In the genomic region with DNA sequence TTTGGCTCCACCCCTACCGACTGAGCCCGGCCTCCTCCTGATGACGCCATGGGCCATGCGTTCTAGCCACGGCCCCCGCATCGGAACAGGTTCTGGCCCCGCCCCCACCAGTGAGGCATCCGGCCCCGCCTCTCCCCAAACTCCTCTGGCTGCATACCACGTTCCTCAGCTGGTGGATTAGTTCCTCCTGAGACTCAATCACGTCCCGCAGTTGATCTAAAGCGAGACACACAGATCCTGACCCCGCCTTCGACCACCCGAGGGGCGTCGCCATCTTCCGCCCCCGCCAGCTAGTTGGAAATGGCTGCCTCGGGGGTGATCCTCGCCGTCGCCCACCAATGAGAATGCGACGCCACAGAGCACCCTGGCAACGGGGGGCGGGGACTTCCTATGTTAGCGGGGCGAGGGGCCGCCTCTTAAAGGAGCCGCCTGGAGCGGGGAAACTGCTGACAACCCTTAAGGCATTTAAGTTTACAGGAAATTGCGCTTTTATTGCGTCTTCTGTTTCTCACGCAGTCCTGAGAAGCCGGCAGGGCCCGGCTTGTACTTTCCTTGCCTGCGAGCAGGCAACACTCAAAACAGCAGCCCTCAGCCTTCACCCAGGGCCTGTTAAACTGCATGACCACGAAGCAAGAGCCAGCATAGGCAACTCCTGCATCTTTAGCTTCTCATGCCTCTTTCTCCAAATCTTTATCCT, we compare ENCODE assay signal across 8 cellular contexts. TPM values are rescaled to one million over a fixed set of nuclear protein-coding genes. Genes with fewer than 3 reads are reported as not detected.
DNase-seq lines count a peak whose midpoint lies in the region; ATAC-seq, FAIRE-seq and TF ChIP-seq lines count a peak whose summit lies in the region.

Gene SPATA24 (minus strand): TSS at position 303 of the 697 bp plus-strand sequence. CDS start 29 bp downstream, at position 274.

- H3K36me3 Mint-ChIP-seq in astrocyte (ENCODE audit: low read depth, unreplicated experiment) = peaks cover 2% of the 10 kb centered on the region

- H3K27me3 Mint-ChIP-seq in astrocyte (ENCODE audit: low read depth, unreplicated experiment) = no peaks in the 10 kb centered on the region

- peak within 1 kb of the TSS; percentile 97 for H3K4me3 Mint-ChIP-seq in astrocyte (ENCODE audit: unreplicated experiment)

- H3K27ac Mint-ChIP-seq in astrocyte (ENCODE audit: unreplicated experiment) = peak within 1 kb of the TSS; percentile 100

- H3K4me2 ChIP-seq in astrocyte (ENCODE audit: low read length) = peak within 1 kb of the TSS; percentile 90

- under 1% methylated on average over 41 of the region's 41 CpGs for WGBS in right cardiac atrium

- H3K79me2 ChIP-seq in astrocyte (ENCODE audit: insufficient read depth, low read length) = no peaks in the 10 kb centered on the region

- FAIRE-seq in GM18507 (lab: Jason Lieb, UNC) (peak; percentile 92), astrocyte (lab: Jason Lieb, UNC) (no peak)

- H3K9ac ChIP-seq in astrocyte (ENCODE audit: low read length) = peak within 1 kb of the TSS; percentile 83

- ATAC-seq in HG02973 (IDR thresholded peaks at IDR 0.05; ENCODE audit: unreplicated experiment) (peak; percentile 75), right cardiac atrium (peak; percentile 96)

- intact Hi-C loops in right cardiac atrium (cut with DNase I) = no loop called here
- intact Hi-C loops in vagina (cut with DNase I) = no loop called here

- H3K9me3 ChIP-seq in astrocyte (ENCODE audit: insufficient read depth, low read depth, low read length) = no peaks in the 10 kb centered on the region
- H3K9me3 ChIP-seq in right cardiac atrium (ENCODE audit: control insufficient read depth, low read length) = no peaks in the 10 kb centered on the region
- no peaks in the 10 kb centered on the region for H3K9me3 ChIP-seq in vagina

- DNase-seq in GM18507 (ENCODE audit: extremely low spot score, insufficient read length, low read depth) = peak; percentile 91
- DNase-seq in NCI-H1930 (lab: John Stamatoyannopoulos, UW) = peak; percentile 81 to 86
- DNase-seq in T-helper 22 cell (ENCODE audit: low read depth) = peak; percentile 94
- DNase-seq in astrocyte (ENCODE audit: low read depth) = peak; percentile 91
- peak; percentile 98 to 100 (median 99) for DNase-seq in right cardiac atrium
- peak; percentile 98 for DNase-seq in putamen (ENCODE audit: low spot score)
- peak in 1 of 2 donors; percentile 97 for DNase-seq in vagina (ENCODE audit: extremely low spot score in 2 of 2)

- H3K4me1 ChIP-seq in astrocyte (ENCODE audit: insufficient read depth, low read length) (peaks cover 9% of the 10 kb centered on the region), right cardiac atrium (ENCODE audit: control insufficient read depth, insufficient read depth, low read length) (no peaks in the 10 kb centered on the region), vagina (peaks cover 16% of the 10 kb centered on the region)

- no peak for TF ChIP-seq CTCF in astrocyte (IDR thresholded peaks at IDR 0.05; ENCODE audit: insufficient read depth, low read depth, low read length)
- no peak for TF ChIP-seq CTCF in vagina (IDR thresholded peaks at IDR 0.05)

- peak within 1 kb of the TSS; percentile 92 for H3K27ac ChIP-seq in astrocyte (ENCODE audit: low read depth, low read length)
- H3K27ac ChIP-seq in right cardiac atrium (ENCODE audit: low read length) = peak within 1 kb of the TSS; percentile 92
- H3K27ac ChIP-seq in vagina = peak within 1 kb of the TSS; percentile 82

- H3K27me3 ChIP-seq in astrocyte (ENCODE audit: insufficient read depth, low read length) (no peaks in the 10 kb centered on the region), right cardiac atrium (ENCODE audit: control insufficient read depth, insufficient read depth) (no peaks in the 10 kb centered on the region), vagina (no peaks in the 10 kb centered on the region)

- TF ChIP-seq POLR2A in vagina (IDR thresholded peaks at IDR 0.05) = peak in 1 of 2 donors; percentile 8

- peak within 1 kb of the TSS; percentile 82 for H2AFZ ChIP-seq in astrocyte (ENCODE audit: low read depth, low read length)

- no peaks in the 10 kb centered on the region for H3K36me3 ChIP-seq in astrocyte (ENCODE audit: insufficient read depth, low read length)
- H3K36me3 ChIP-seq in vagina = no peaks in the 10 kb centered on the region

- H3K4me1 Mint-ChIP-seq in astrocyte (ENCODE audit: low read depth, unreplicated experiment) = peaks cover 2% of the 10 kb centered on the region

- H3K4me3 ChIP-seq in astrocyte (ENCODE audit: insufficient read depth, low read depth, low read length) (peak within 1 kb of the TSS; percentile 65), right cardiac atrium (ENCODE audit: low read length) (peak within 1 kb of the TSS; percentile 41), vagina (peak within 1 kb of the TSS; percentile 40 to 50)

- H4K20me1 ChIP-seq in astrocyte (ENCODE audit: insufficient read depth, low read length) = no peaks in the 10 kb centered on the region

- no peaks in the 10 kb centered on the region for H3K9me3 Mint-ChIP-seq in astrocyte (ENCODE audit: unreplicated experiment)

RNA-seq across cellular contexts. Expression of gene SPATA24, which starts in this region (rescaled TPM):
- total RNA-seq in astrocyte (4.5 and 5.2 TPM in 2 replicates), right cardiac atrium (10 to 100 TPM in 3 of 4 donors, 1 to 10 TPM in 1; 9.8 to 25.4 (median 14.4) TPM), vagina (12.3 TPM)
- polyA plus RNA-seq in right cardiac atrium = 34.6 TPM
